ENCODE assay signal across 8 cellular contexts in genomic region chr1:222644649-222645005, GRCh38. TPM values are rescaled to one million over a fixed set of nuclear protein-coding genes. Genes with fewer than 3 reads are reported as not detected.
DNase-seq lines count a peak whose midpoint lies in the region; ATAC-seq and TF ChIP-seq lines count a peak whose summit lies in the region.

No MANE protein-coding gene starts in this region.

- in situ Hi-C loops in brain microvascular endothelial cell (cut with HindIII; ENCODE audit: low pct_ligation_motif_present, low sequenced_read_pairs) = no loop called here

- WGBS in lower leg skin, 2 donors = 0 to 1% methylated on average over 5 of the region's 5 CpGs

- no peak for DNase-seq in CD4-positive, CD25-positive, alpha-beta regulatory T cell
- DNase-seq in brain microvascular endothelial cell (no peak), lower leg skin (ENCODE audit: low spot score in 2 of 2) (no peak), upper lobe of right lung (no peak), NCI-H1417 (lab: John Stamatoyannopoulos, UW) (no peak)

- peak; percentile 21 to 23 for ATAC-seq in CD4-positive, CD25-positive, alpha-beta regulatory T cell (ENCODE audit: low read depth in 2 of 2)
- no peak for ATAC-seq in upper lobe of right lung
- no peak for ATAC-seq in HG03432 (IDR thresholded peaks at IDR 0.05; ENCODE audit: unreplicated experiment)
- no peak for ATAC-seq in HG03139 (IDR thresholded peaks at IDR 0.05; ENCODE audit: unreplicated experiment)

- intact Hi-C loops in lower leg skin (cut with DNase I; ENCODE audit: low total_unique reads) = no loop called here
- intact Hi-C loops in upper lobe of right lung (cut with DNase I) = no loop called here

- peak overlapping the region; percentile 96 for H3K27ac ChIP-seq in CD4-positive, CD25-positive, alpha-beta regulatory T cell (ENCODE audit: insufficient read depth, low read length, poor library complexity, severe bottlenecking)
- H3K27ac ChIP-seq in HUES6 (ENCODE audit: low read depth, low read length) (no peak overlapping the region), brain microvascular endothelial cell (peak overlapping the region; percentile 95), upper lobe of right lung (peak overlapping the region; percentile 91)

- H3K27me3 Mint-ChIP-seq in CD4-positive, CD25-positive, alpha-beta regulatory T cell = no peaks in the 10 kb centered on the region

- no peaks in the 10 kb centered on the region for H3K27me3 ChIP-seq in CD4-positive, CD25-positive, alpha-beta regulatory T cell (ENCODE audit: control insufficient read depth, insufficient read depth, low read length)
- H3K27me3 ChIP-seq in HUES6 (ENCODE audit: control insufficient read depth, insufficient read depth, low read length) (no peaks in the 10 kb centered on the region), brain microvascular endothelial cell (replicated peaks) (no peaks in the 10 kb centered on the region), upper lobe of right lung (no peaks in the 10 kb centered on the region)

- peaks cover 20 to 45% (median 32%) of the 10 kb centered on the region in 4 donors for H3K4me1 Mint-ChIP-seq in CD4-positive, CD25-positive, alpha-beta regulatory T cell

- H3K9me3 ChIP-seq in CD4-positive, CD25-positive, alpha-beta regulatory T cell (ENCODE audit: control insufficient read depth in 2 of 2, low read length in 2 of 2) = no peaks in the 10 kb centered on the region
- H3K9me3 ChIP-seq in HUES6 (ENCODE audit: control insufficient read depth, insufficient read depth, low read depth, low read length) (no peaks in the 10 kb centered on the region), upper lobe of right lung (no peaks in the 10 kb centered on the region)

- peaks cover 0 to 1% (median 0%) of the 10 kb centered on the region in 7 donors for H3K9me3 Mint-ChIP-seq in CD4-positive, CD25-positive, alpha-beta regulatory T cell

- H3K4me1 ChIP-seq in CD4-positive, CD25-positive, alpha-beta regulatory T cell (ENCODE audit: control insufficient read depth, insufficient read depth, low read length, poor library complexity, severe bottlenecking) = peaks cover 26% of the 10 kb centered on the region
- no peaks in the 10 kb centered on the region; the same call in 1 of the 2 replicates for H3K4me1 ChIP-seq in HUES6 (ENCODE audit: control insufficient read depth, insufficient read depth, low read length)
- H3K4me1 ChIP-seq in upper lobe of right lung = peaks cover 13% of the 10 kb centered on the region

- peaks cover 13% of the 10 kb centered on the region for H3K36me3 Mint-ChIP-seq in CD4-positive, CD25-positive, alpha-beta regulatory T cell

- H3K9ac ChIP-seq in HUES6 (ENCODE audit: low read length) = peak overlapping the region; percentile 97

- TF ChIP-seq POLR2A in lower leg skin (IDR thresholded peaks at IDR 0.05) = no peak

- TF ChIP-seq CTCF in brain microvascular endothelial cell (IDR thresholded peaks at IDR 0.05; ENCODE audit: low read depth, low read length, missing control alignments) (no peak), lower leg skin (IDR thresholded peaks at IDR 0.05) (no peak), upper lobe of right lung (IDR thresholded peaks at IDR 0.05) (no peak)

- peak overlapping the region; percentile 98 to 100 (median 99) for H3K27ac Mint-ChIP-seq in CD4-positive, CD25-positive, alpha-beta regulatory T cell

- H3K4me3 ChIP-seq in CD4-positive, CD25-positive, alpha-beta regulatory T cell (ENCODE audit: low read depth, low read length) = peak overlapping the region; percentile 97
- H3K4me3 ChIP-seq in HUES6 (ENCODE audit: low read depth, low read length) (peak overlapping the region; percentile 97), brain microvascular endothelial cell (ENCODE audit: low read depth, low read length) (peak overlapping the region; percentile 92), lower leg skin (ENCODE audit: low read depth, poor library complexity, severe bottlenecking) (peak overlapping the region; percentile 83), upper lobe of right lung (peak overlapping the region; percentile 62)

- peak overlapping the region; percentile 88 to 99 (median 96) for H3K4me3 Mint-ChIP-seq in CD4-positive, CD25-positive, alpha-beta regulatory T cell

- H3K36me3 ChIP-seq in CD4-positive, CD25-positive, alpha-beta regulatory T cell (ENCODE audit: control insufficient read depth, insufficient read depth, low read length) = peaks cover 17% of the 10 kb centered on the region
- H3K36me3 ChIP-seq in HUES6 (ENCODE audit: control insufficient read depth, insufficient read depth, low read length) (peaks cover 27% of the 10 kb centered on the region), brain microvascular endothelial cell (replicated peaks) (peaks cover 1% of the 10 kb centered on the region), upper lobe of right lung (peaks cover 43% of the 10 kb centered on the region)

RNA-seq across cellular contexts. Expression of gene MIA3, which starts 26.7 kb away (rescaled TPM):
- total RNA-seq in CD4-positive, CD25-positive, alpha-beta regulatory T cell = 87.1 TPM
- polyA plus RNA-seq in CD4-positive, CD25-positive, alpha-beta regulatory T cell = 10 to 100 TPM; 48.5 to 60.3 (median 54.4) TPM
- total RNA-seq in lower leg skin = 10 to 100 TPM; 25.1 to 57.5 (median 31.5) TPM
- total RNA-seq in upper lobe of right lung = 69.1 TPM

RNA-seq across cellular contexts. Expression of gene TAF1A, which starts 54.9 kb away (rescaled TPM):
- total RNA-seq in CD4-positive, CD25-positive, alpha-beta regulatory T cell = 5.9 TPM
- 1 to 10 TPM; 2.8 to 4.6 (median 3.9) TPM for polyA plus RNA-seq in CD4-positive, CD25-positive, alpha-beta regulatory T cell
- total RNA-seq in lower leg skin (1 to 10 TPM; 1.3 to 7.3 (median 2.2) TPM), upper lobe of right lung (7.1 TPM)

Comparison
In these comparisons a context has a peak if more than half of its experiments do, and no peak if none do; other contexts are left out.
1. ATAC-seq: peak in CD4-positive, CD25-positive, alpha-beta regulatory T cell (2 of 2); none in upper lobe of right lung (single experiment), HG03432 (single experiment) and HG03139 (single experiment).
2. Peak in every context shown above with its lines, with median percentiles within 50 percentile points of each other: H3K4me3 ChIP-seq.